In the genomic region with DNA sequence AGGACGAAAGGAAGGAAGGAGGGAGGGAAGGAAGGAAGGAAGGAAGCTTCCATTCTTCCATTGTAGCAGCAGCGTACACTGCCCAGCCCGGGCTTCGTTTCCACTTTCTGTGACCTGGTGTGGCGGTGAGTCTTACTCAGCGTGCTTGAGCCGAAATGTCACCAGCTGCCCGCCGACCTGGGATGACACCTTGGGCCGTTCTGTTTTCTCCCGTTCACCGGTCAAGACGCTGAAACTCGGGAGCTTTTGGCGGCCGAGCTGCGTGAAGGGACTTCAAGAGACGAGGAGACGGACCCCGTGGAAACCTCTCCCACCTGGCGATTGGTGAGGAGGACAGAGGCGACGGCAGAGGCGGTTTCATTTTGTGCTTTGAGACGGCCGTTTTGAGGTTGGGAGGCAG, we compare ENCODE assay signal across 29 cellular contexts.
"Had no signal": no experiment of that assay in that cellular context is flagged by ENCODE, and none has a peak within 500 bp of the region (broad histone marks: within the 10 kb centered on the region; RNA-seq: fewer than 3 reads in every experiment).

No MANE protein-coding gene starts in this region.

- H3K27ac Mint-ChIP-seq: dendritic cell treated with granulocyte-macrophage colony-stimulating factor and Interleukin-4, amounts not matched to agents 40 ng/mL and 50 ng/mL, for 4 days; endodermal cell; immature natural killer cell; nephron; neural progenitor cell had no signal

- H3K4me1 ChIP-seq: colonic mucosa, neural progenitor cell, parathyroid adenoma, prostate gland, right atrium auricular region, stomach, thyroid gland had no signal

- H3K79me2 ChIP-seq: parathyroid adenoma had no signal

- H3K9me3 Mint-ChIP-seq: dendritic cell treated with granulocyte-macrophage colony-stimulating factor and Interleukin-4, amounts not matched to agents 40 ng/mL and 50 ng/mL, for 4 days; endodermal cell; neural progenitor cell had no signal

- H3K4me2 ChIP-seq: neural progenitor cell had no signal

- H3K27ac ChIP-seq: colonic mucosa, esophagus squamous epithelium, neural progenitor cell, parathyroid adenoma, prostate gland, right atrium auricular region, stomach, thyroid gland had no signal

- H2AFZ ChIP-seq: neural progenitor cell, parathyroid adenoma had no signal

- FAIRE-seq: small intestine had no signal

- H3K27me3 ChIP-seq: colonic mucosa, right atrium auricular region, thyroid gland had no signal

- H3K36me3 Mint-ChIP-seq: immature natural killer cell, neural progenitor cell had no signal

- H3K9me3 ChIP-seq: colonic mucosa, esophagus squamous epithelium, prostate gland, right atrium auricular region, thyroid gland had no signal

- H3K4me3 Mint-ChIP-seq: dendritic cell treated with granulocyte-macrophage colony-stimulating factor and Interleukin-4, amounts not matched to agents 40 ng/mL and 50 ng/mL, for 4 days; endodermal cell; immature natural killer cell; nephron; neural progenitor cell had no signal

- H3K4me3 ChIP-seq: colonic mucosa, esophagus squamous epithelium, lung, neural progenitor cell, prostate gland, right atrium auricular region, stomach, thyroid gland had no signal

- H3K36me3 ChIP-seq: colonic mucosa, esophagus squamous epithelium, neural progenitor cell, prostate gland, right atrium auricular region, stomach, thyroid gland had no signal

- ATAC-seq: left ventricle myocardium superior; naive thymus-derived CD4-positive, alpha-beta T cell had no signal

- DNase-seq: central memory CD4-positive, alpha-beta T cell; colonic mucosa; effector CD8-positive, alpha-beta T cell; esophagus squamous epithelium; foreskin melanocyte; hypothalamus; immature natural killer cell; islet precursor cell; left ventricle myocardium superior; mesenchymal stem cell; midbrain; naive thymus-derived CD4-positive, alpha-beta T cell; small intestine; stimulated activated CD4-positive, alpha-beta T cell treated with anti-CD3 and anti-CD28 coated beads, Interleukin-12 subunit alpha, Interleukin-12 subunit beta, amount 100 ng/mL, for 4 hours; stimulated activated CD4-positive, alpha-beta T cell treated with anti-CD3 and anti-CD28 coated beads, Interleukin-1b, Interleukin-23, amount 100 ng/mL, for 48 hours; stimulated activated CD4-positive, alpha-beta T cell treated with anti-CD3 and anti-CD28 coated beads, Interleukin-4, amount 100 ng/mL, for 1 hour; stimulated activated CD8-positive, alpha-beta memory T cell treated with anti-CD3 and anti-CD28 coated beads, Interleukin-4, amount 100 ng/mL, for 48 hours; stimulated activated naive CD4-positive, alpha-beta T cell treated with Interleukin-2 at 50 U/mL for 16 hours; stomach; thyroid gland; trophoblast cell had no signal

- H3K9ac ChIP-seq: neural progenitor cell, parathyroid adenoma had no signal

- H3K4me1 Mint-ChIP-seq: immature natural killer cell had no signal
